Comparison of ENCODE assay signal across 10 cellular contexts in genomic region chrX:152821145-152821765, GRCh38. TPM values are rescaled to one million over a fixed set of nuclear protein-coding genes. Genes with fewer than 3 reads are reported as not detected.
DNase-seq lines count a peak whose midpoint lies in the region; ATAC-seq lines count a peak whose summit lies in the region.
"Had no signal": no experiment of that assay in that cellular context is flagged by ENCODE, and none has a peak within 500 bp of the region (broad histone marks: within the 10 kb centered on the region; RNA-seq: fewer than 3 reads in every experiment).

No MANE protein-coding gene starts in this region.

- no peaks in the 10 kb centered on the region for H3K4me1 Mint-ChIP-seq in activated T-cell treated with anti-CD3 and anti-CD28 coated beads, Interleukin-2, amount 50 U/mL, for 4 hours (ENCODE audit: low read depth)
- H3K4me1 Mint-ChIP-seq: CD4-positive, CD25-positive, alpha-beta regulatory T cell had no signal

- no peaks in the 10 kb centered on the region for H3K9me3 Mint-ChIP-seq in activated T-cell treated with anti-CD3 and anti-CD28 coated beads, Interleukin-2, amount 50 U/mL, for 4 hours

- H3K36me3 Mint-ChIP-seq in activated T-cell treated with anti-CD3 and anti-CD28 coated beads, Interleukin-2, amount 50 U/mL, for 4 hours (ENCODE audit: insufficient read depth), result no peaks in the 10 kb centered on the region
- H3K36me3 Mint-ChIP-seq: CD4-positive, CD25-positive, alpha-beta regulatory T cell had no signal

- H3K27me3 Mint-ChIP-seq in activated T-cell treated with anti-CD3 and anti-CD28 coated beads, Interleukin-2, amount 50 U/mL, for 4 hours (ENCODE audit: low read depth), result peaks cover 6% of the 10 kb centered on the region

- DNase-seq in NCI-H510A (lab: John Stamatoyannopoulos, UW), result peak; percentile 0
- DNase-seq in NCI-H510A treated with DMSO at 0.1 percent for 48 hours (lab: John Stamatoyannopoulos, UW), result no peak
- peak; percentile 22 for DNase-seq in HK-2 (ENCODE audit: unreplicated experiment)
- DNase-seq in SHP77 treated with DMSO at 0.1 percent for 48 hours (lab: John Stamatoyannopoulos, UW), result peak; percentile 0
- peak; percentile 13 for DNase-seq in germinal center (ENCODE audit: low spot score)
- DNase-seq in activated T-cell treated with anti-CD3 and anti-CD28 coated beads, Interleukin-2, amount 50 U/mL, for 4 hours, result no peak

- H3K4me3 Mint-ChIP-seq in activated T-cell treated with anti-CD3 and anti-CD28 coated beads, Interleukin-2, amount 50 U/mL, for 4 hours, result no peak overlapping the region
- H3K4me3 Mint-ChIP-seq: CD4-positive, CD25-positive, alpha-beta regulatory T cell had no signal

- ATAC-seq in HG02840 (IDR thresholded peaks at IDR 0.05; ENCODE audit: low FRiP score, unreplicated experiment) (no peak), HG02763 (IDR thresholded peaks at IDR 0.05; ENCODE audit: unreplicated experiment) (no peak)
- ATAC-seq in activated T-cell treated with anti-CD3 and anti-CD28 coated beads, Interleukin-2, amount 50 U/mL, for 4 hours, result no peak

RNA-seq across cellular contexts. Expression of gene CETN2, which starts 9.3 kb away (rescaled TPM):
- total RNA-seq in activated T-cell treated with anti-CD3 and anti-CD28 coated beads, Interleukin-2, amount 50 U/mL, for 4 hours, result 1 to 10 TPM; 8.6 to 9.8 (median 9.6) TPM

RNA-seq across cellular contexts. Expression of gene NSDHL, which starts 9.6 kb away (rescaled TPM):
- 10 to 100 TPM; 18.3 to 21.4 (median 18.7) TPM for total RNA-seq in activated T-cell treated with anti-CD3 and anti-CD28 coated beads, Interleukin-2, amount 50 U/mL, for 4 hours

RNA-seq across cellular contexts. Expression of gene MAGEA6, which starts 51.8 kb away (rescaled TPM):
- total RNA-seq in activated T-cell treated with anti-CD3 and anti-CD28 coated beads, Interleukin-2, amount 50 U/mL, for 4 hours, result not detected
- total RNA-seq: activated CD8-positive, alpha-beta memory T cell treated with anti-CD3 and anti-CD28 coated beads for 36 hours; CD4-positive, CD25-positive, alpha-beta regulatory T cell had no signal

Comparison
In these comparisons a context has a peak if more than half of its experiments do, and no peak if none do; other contexts are left out.
1. DNase-seq: peak in NCI-H510A (single experiment), HK-2 (single experiment), SHP77 treated with DMSO at 0.1 percent for 48 hours (single experiment) and germinal center (single experiment); none in NCI-H510A treated with DMSO at 0.1 percent for 48 hours (single experiment) and activated T-cell treated with anti-CD3 and anti-CD28 coated beads, Interleukin-2, amount 50 U/mL, for 4 hours (single experiment).